In the genomic region with DNA sequence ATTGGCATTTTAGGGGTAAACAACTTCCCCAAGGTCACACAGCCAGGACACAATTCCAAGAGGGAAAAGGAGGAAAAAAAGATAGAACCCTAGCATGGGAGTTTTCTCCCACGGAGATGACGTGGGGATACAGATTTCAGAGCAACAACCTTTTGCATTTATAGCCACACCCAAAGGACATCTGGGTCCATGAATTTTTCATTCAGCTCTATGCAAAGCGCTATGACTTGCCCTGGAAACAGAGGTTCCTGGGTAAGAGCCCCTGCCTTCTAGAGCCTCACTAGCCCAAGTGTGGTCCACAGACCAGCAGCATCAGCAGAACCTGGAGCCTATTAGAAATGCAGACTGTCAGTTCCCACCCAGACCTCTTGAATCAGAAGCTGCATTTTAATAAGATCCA, we compare ENCODE assay signal across 22 cellular contexts. TPM values are rescaled to one million over a fixed set of nuclear protein-coding genes. Genes with fewer than 3 reads are reported as not detected.
A peak's percentile ranks its signal among the peaks of the same experiment; 100 is the strongest.
DNase-seq lines count a peak whose midpoint lies in the region; ATAC-seq and TF ChIP-seq lines count a peak whose summit lies in the region.
"Had no signal": no experiment of that assay in that cellular context is flagged by ENCODE, and none has a peak within 500 bp of the region (broad histone marks: within the 10 kb centered on the region; RNA-seq: fewer than 3 reads in every experiment).

No MANE protein-coding gene starts in this region.

- RAD21 ChIA-PET in HCT116 (lab: Charles Lee; ENCODE audit: low non-redundant PET in 1 of 2, low total read pairs in 2 of 2, uncharacterized antibody in 2 of 2, unreplicated experiment in 2 of 2), result no interaction called here

- H3K9me2 ChIP-seq in HCT116 (ENCODE audit: insufficient read depth) (no peaks in the 10 kb centered on the region), PC-9 (ENCODE audit: insufficient read depth) (no peaks in the 10 kb centered on the region)

- no peak overlapping the region for H3K4me2 ChIP-seq in HCT116 (ENCODE audit: low read length)
- H3K4me2 ChIP-seq in PC-9, result no peak overlapping the region

- intact Hi-C loops in HCT116 (cut with micrococcal nuclease) (no loop called here), activated B cell treated with CpG ODN at 0.5 μM for 24 hours (cut with micrococcal nuclease) (loop anchor here (2.0 kb wide), 1 partner anchor 58 kb away; no protein-coding TSS in a partner anchor), PC-9 (cut with micrococcal nuclease; ENCODE audit: unreplicated experiment) (no loop called here)

- H4K20me1 ChIP-seq in HCT116 (ENCODE audit: insufficient read depth), result no peaks in the 10 kb centered on the region
- H4K20me1 ChIP-seq in PC-9 (ENCODE audit: insufficient read depth), result no peaks in the 10 kb centered on the region

- peak overlapping the region; percentile 31 to 96 (median 80) for H3K27ac Mint-ChIP-seq in CD4-positive, CD25-positive, alpha-beta regulatory T cell
- H3K27ac Mint-ChIP-seq in activated B cell treated with CpG ODN at 0.5 μM for 24 hours (peak overlapping the region; percentile 93), memory B cell (peak overlapping the region; percentile 77)

- peaks cover 5% of the 10 kb centered on the region for H3K27me3 Mint-ChIP-seq in CD4-positive, CD25-positive, alpha-beta regulatory T cell
- H3K27me3 Mint-ChIP-seq in activated B cell treated with CpG ODN at 0.5 μM for 24 hours (no peaks in the 10 kb centered on the region), memory B cell (no peaks in the 10 kb centered on the region)

- H3K9me3 Mint-ChIP-seq in CD4-positive, CD25-positive, alpha-beta regulatory T cell, result peaks cover 0 to 3% (median 0%) of the 10 kb centered on the region in 7 donors
- H3K9me3 Mint-ChIP-seq in activated B cell treated with CpG ODN at 0.5 μM for 24 hours (no peaks in the 10 kb centered on the region), memory B cell (peaks cover 5% of the 10 kb centered on the region)
- H3K9me3 Mint-ChIP-seq: activated T-cell treated with anti-CD3 and anti-CD28 coated beads, Interleukin-2, amount 50 U/mL, for 4 hours had no signal

- H3K36me3 Mint-ChIP-seq in CD4-positive, CD25-positive, alpha-beta regulatory T cell, result peaks cover 6% of the 10 kb centered on the region
- H3K36me3 Mint-ChIP-seq in activated B cell treated with CpG ODN at 0.5 μM for 24 hours (ENCODE audit: low read depth) (peaks cover 2% of the 10 kb centered on the region), memory B cell (peaks cover 5% of the 10 kb centered on the region)

- H3K9me3 ChIP-seq in CD4-positive, CD25-positive, alpha-beta regulatory T cell (ENCODE audit: control insufficient read depth in 2 of 2, low read length in 2 of 2), result no peaks in the 10 kb centered on the region
- no peaks in the 10 kb centered on the region for H3K9me3 ChIP-seq in HCT116 (ENCODE audit: control insufficient read depth in 1 of 2, insufficient read depth in 1 of 2, low read depth in 1 of 2, low read length in 2 of 2)
- no peaks in the 10 kb centered on the region for H3K9me3 ChIP-seq in PC-9 (ENCODE audit: insufficient read depth, low read depth)
- H3K9me3 ChIP-seq: tibial artery had no signal

- H3K4me1 ChIP-seq in CD4-positive, CD25-positive, alpha-beta regulatory T cell (ENCODE audit: control insufficient read depth, insufficient read depth, low read length, poor library complexity, severe bottlenecking), result peaks cover 46% of the 10 kb centered on the region
- H3K4me1 ChIP-seq in HCT116 (ENCODE audit: control insufficient read depth in 1 of 2, insufficient read depth in 2 of 2, low read length in 2 of 2) (no peaks in the 10 kb centered on the region), PC-9 (replicated peaks; ENCODE audit: insufficient read depth) (no peaks in the 10 kb centered on the region)
- H3K4me1 ChIP-seq: tibial artery had no signal

- TF ChIP-seq POLR2A in HCT116 (IDR thresholded peaks at IDR 0.05; ENCODE audit: borderline replicate concordance, extremely low read depth, insufficient read depth, insufficient read length), result no peak

- H3K4me1 Mint-ChIP-seq in CD4-positive, CD25-positive, alpha-beta regulatory T cell, result peaks cover 31 to 63% (median 52%) of the 10 kb centered on the region in 4 donors
- H3K4me1 Mint-ChIP-seq in activated B cell treated with CpG ODN at 0.5 μM for 24 hours, result peaks cover 75% of the 10 kb centered on the region
- peaks cover 55% of the 10 kb centered on the region for H3K4me1 Mint-ChIP-seq in memory B cell

- no peak overlapping the region for H3K9ac ChIP-seq in HCT116 (ENCODE audit: low read length)

- DNase-seq in CD4-positive, CD25-positive, alpha-beta regulatory T cell, result no peak
- DNase-seq in HCT116 (ENCODE audit: low read depth, low spot score) (no peak), activated B cell treated with CpG ODN at 0.5 μM for 24 hours (no peak), memory B cell (ENCODE audit: low spot score in 2 of 2) (no peak), RPMI8226 (no peak), PC-9 (no peak)
- DNase-seq in stimulated activated CD4-positive, alpha-beta T cell treated with anti-CD3 and anti-CD28 coated beads, Interleukin-2, amount 100 ng/mL, for 24 hours, result no peak
- DNase-seq: activated CD4-positive, CD25-positive, alpha-beta regulatory T cell treated with anti-CD3 and anti-CD28 coated beads, Interleukin-2, amount 50 U/mL, for 72 hours; activated T-cell treated with anti-CD3 and anti-CD28 coated beads, Interleukin-2, amount 50 U/mL, for 4 hours; anterior cingulate cortex; DMS153; foreskin melanocyte; NCI-H187 treated with DMSO at 0.1 percent for 48 hours; NCI-H524 treated with DMSO at 0.1 percent for 48 hours; right cardiac atrium; stimulated activated CD4-positive, alpha-beta T cell treated with anti-CD3 and anti-CD28 coated beads, Interleukin-4, amount 100 ng/mL, for 1 hour; stimulated activated CD8-positive, alpha-beta memory T cell treated with anti-CD3 and anti-CD28 coated beads, Interleukin-4, amount 100 ng/mL, for 48 hours; tibial artery had no signal

- peak overlapping the region; percentile 21 for H3K4me3 ChIP-seq in CD4-positive, CD25-positive, alpha-beta regulatory T cell (ENCODE audit: low read depth, low read length)
- H3K4me3 ChIP-seq in HCT116 (replicated peaks in 1 of 2; ENCODE audit: low read depth in 1 of 2, low read length in 2 of 2), result no peak overlapping the region
- no peak overlapping the region for H3K4me3 ChIP-seq in PC-9
- H3K4me3 ChIP-seq: tibial artery had no signal

- no peaks in the 10 kb centered on the region for H3K36me3 ChIP-seq in CD4-positive, CD25-positive, alpha-beta regulatory T cell (ENCODE audit: control insufficient read depth, insufficient read depth, low read length)
- H3K36me3 ChIP-seq in HCT116 (ENCODE audit: control insufficient read depth in 1 of 2, insufficient read depth in 2 of 2, low read length in 2 of 2), result no peaks in the 10 kb centered on the region
- no peaks in the 10 kb centered on the region for H3K36me3 ChIP-seq in PC-9 (ENCODE audit: low read depth)
- H3K36me3 ChIP-seq: tibial artery had no signal

- CTCF ChIA-PET in HCT116 (lab: Charles Lee) (no interaction called here), activated B cell treated with CpG ODN at 0.5 μM for 24 hours (lab: Charles Lee) (interaction anchor here (1.0 to 2.2 kb wide), 5 partner anchors 16 to 150 kb away, joined by 4 to 6 read pairs (median 6); a partner anchor contains a TSS), PC-9 (lab: Charles Lee) (no interaction called here)

- TF ChIP-seq RAD21 in HCT116 (IDR thresholded peaks at IDR 0.05; ENCODE audit: low read depth), result no peak

- ATAC-seq in CD4-positive, CD25-positive, alpha-beta regulatory T cell (ENCODE audit: low read depth in 2 of 2), result no peak
- ATAC-seq in HCT116, result no peak
- ATAC-seq in activated B cell treated with CpG ODN at 0.5 μM for 24 hours (ENCODE audit: low read depth), result peak; percentile 11
- peak; percentile 16 for ATAC-seq in memory B cell (ENCODE audit: low read depth)
- ATAC-seq in GM19035 (IDR thresholded peaks at IDR 0.05; ENCODE audit: unreplicated experiment), result no peak
- ATAC-seq: activated T-cell treated with anti-CD3 and anti-CD28 coated beads, Interleukin-2, amount 50 U/mL, for 4 hours; left lobe of liver had no signal

- H3K27ac ChIP-seq in CD4-positive, CD25-positive, alpha-beta regulatory T cell (ENCODE audit: insufficient read depth, low read length, poor library complexity, severe bottlenecking), result peak overlapping the region; percentile 41
- H3K27ac ChIP-seq in HCT116 (ENCODE audit: low read depth, low read length) (no peak overlapping the region), PC-9 (no peak overlapping the region)
- H3K27ac ChIP-seq: RWPE1, tibial artery had no signal

- BruUV-seq in HCT116 (replicated peaks; lab: Mats Ljungman, UMichigan) (no TSS peak), PC-9 (replicated peaks; lab: Mats Ljungman, UMichigan) (no TSS peak)

- no peaks in the 10 kb centered on the region for H3F3A ChIP-seq in PC-9 (ENCODE audit: insufficient read depth, low read depth)

- TF ChIP-seq CTCF in HCT116 (IDR thresholded peaks at IDR 0.05 in 2 of 3, conservative IDR thresholded peaks at IDR 0.05 in 1 of 3; ENCODE audit: borderline replicate concordance in 1 of 3, insufficient read depth in 1 of 3, low read depth in 2 of 3, low read length in 2 of 3) (no peak), activated B cell treated with CpG ODN at 0.5 μM for 24 hours (IDR thresholded peaks at IDR 0.05) (no peak), PC-9 (conservative IDR thresholded peaks at IDR 0.05) (no peak)

- H2AFZ ChIP-seq in HCT116 (ENCODE audit: low read depth, low read length, poor library complexity, severe bottlenecking), result peak overlapping the region; percentile 25
- no peak overlapping the region for H2AFZ ChIP-seq in PC-9

- no peaks in the 10 kb centered on the region for H3K27me3 ChIP-seq in CD4-positive, CD25-positive, alpha-beta regulatory T cell (ENCODE audit: control insufficient read depth, insufficient read depth, low read length)
- H3K27me3 ChIP-seq in HCT116 (ENCODE audit: insufficient read depth, low read length) (no peaks in the 10 kb centered on the region), PC-9 (ENCODE audit: insufficient read depth, low read depth) (no peaks in the 10 kb centered on the region)
- H3K27me3 ChIP-seq: tibial artery had no signal

- POLR2A ChIA-PET in HCT116 (lab: Charles Lee) (no interaction called here), activated B cell treated with CpG ODN at 0.5 μM for 24 hours (lab: Charles Lee) (interaction anchor here (0.7 to 10.0 kb wide), 24 partner anchors 9 to 321 kb away, joined by 3 to 206 read pairs (median 8); a partner anchor contains a TSS), PC-9 (lab: Charles Lee; ENCODE audit: unreplicated experiment) (no interaction called here)

- H3K4me3 Mint-ChIP-seq in CD4-positive, CD25-positive, alpha-beta regulatory T cell, result peak overlapping the region in 3 of 4 donors; percentile 59 to 79 (median 61)
- H3K4me3 Mint-ChIP-seq in activated B cell treated with CpG ODN at 0.5 μM for 24 hours (peak overlapping the region; percentile 71), memory B cell (peak overlapping the region; percentile 82)
- H3K4me3 Mint-ChIP-seq: activated T-cell treated with anti-CD3 and anti-CD28 coated beads, Interleukin-2, amount 50 U/mL, for 4 hours had no signal

- H3K79me2 ChIP-seq in HCT116 (ENCODE audit: insufficient read depth, low read length) (no peaks in the 10 kb centered on the region), PC-9 (ENCODE audit: low read depth) (no peaks in the 10 kb centered on the region)

RNA-seq across cellular contexts. Expression of a gene that starts 17.5 kb away (rescaled TPM):
- total RNA-seq in CD4-positive, CD25-positive, alpha-beta regulatory T cell, result 113 TPM
- polyA plus RNA-seq in CD4-positive, CD25-positive, alpha-beta regulatory T cell, result 10 to 100 TPM in 1 of 4 donors, 1 to 10 TPM in 3; 5.5 to 10.9 (median 7.5) TPM
- total RNA-seq in HCT116 (2021; ENCODE audit: unreplicated experiment) (77.3 TPM), activated B cell treated with CpG ODN at 0.5 μM for 24 hours (115 and 136 TPM in 2 replicates), PC-9 (2021) (7.6 and 9.3 TPM in 2 replicates)
- polyA plus RNA-seq in HCT116 (2012), result 56.0 and 74.0 TPM in 2 replicates

RNA-seq across cellular contexts. Expression of a gene that starts 59.2 kb away (rescaled TPM):
- total RNA-seq in CD4-positive, CD25-positive, alpha-beta regulatory T cell, result not detected
- polyA plus RNA-seq in CD4-positive, CD25-positive, alpha-beta regulatory T cell, result under 1 TPM; 0.46 to 0.84 (median 0.56) TPM
- 0.27 TPM for total RNA-seq in HCT116 (2021; ENCODE audit: unreplicated experiment)
- 0.10 and 0.44 TPM in 2 replicates for polyA plus RNA-seq in HCT116 (2012)
- 0.37 and 0.47 TPM in 2 replicates for total RNA-seq in activated B cell treated with CpG ODN at 0.5 μM for 24 hours
- 0.11 TPM in 1 of 2 replicates, not detected in the other for total RNA-seq in PC-9 (2021)
- total RNA-seq: left lobe of liver had no signal
- polyA plus RNA-seq: neural cell had no signal

Comparison
In these comparisons a context has a peak if more than half of its experiments do, and no peak if none do; other contexts are left out.
1. ATAC-seq: peak in activated B cell treated with CpG ODN at 0.5 μM for 24 hours (single experiment) and memory B cell (single experiment); none in CD4-positive, CD25-positive, alpha-beta regulatory T cell (0 of 2), HCT116 (single experiment) and GM19035 (single experiment).
2. Peak in every context shown above with its lines, with median percentiles within 50 percentile points of each other: H3K27ac Mint-ChIP-seq and H3K4me3 Mint-ChIP-seq.